In genomic region chrX:133529578-133529977, GRCh38 we compare ENCODE assay signal across 26 cellular contexts.
"Had no signal": no experiment of that assay in that cellular context is flagged by ENCODE, and none has a peak within 500 bp of the region (broad histone marks: within the 10 kb centered on the region; RNA-seq: fewer than 3 reads in every experiment).

No MANE protein-coding gene starts in this region.

- H3K27ac ChIP-seq: colonic mucosa, coronary artery, dorsolateral prefrontal cortex, epithelial cell of prostate, esophagus muscularis mucosa, esophagus squamous epithelium, foreskin keratinocyte, gastrocnemius medialis, gastroesophageal sphincter, heart left ventricle, heart right ventricle had no signal

- H3K4me1 ChIP-seq: colonic mucosa, esophagus muscularis mucosa, esophagus squamous epithelium, foreskin keratinocyte, gastrocnemius medialis, gastroesophageal sphincter, heart left ventricle, heart right ventricle had no signal

- FAIRE-seq: endothelial cell of umbilical vein had no signal

- DNase-seq: colonic mucosa; cortex of kidney; dermis blood vessel endothelial cell; dorsolateral prefrontal cortex; effector CD4-positive, alpha-beta T cell; effector CD8-positive, alpha-beta T cell; effector memory CD4-positive, alpha-beta T cell; effector memory CD8-positive, alpha-beta T cell; endodermal cell; erythroblast; esophagus squamous epithelium; foreskin fibroblast; foreskin keratinocyte; foreskin melanocyte; gastrocnemius medialis; glutamatergic neuron; head of caudate nucleus; heart left ventricle; heart right ventricle had no signal

- H3K27me3 Mint-ChIP-seq: effector memory CD8-positive, alpha-beta T cell had no signal

- H3K36me3 ChIP-seq: colonic mucosa, esophagus muscularis mucosa, esophagus squamous epithelium, gastrocnemius medialis, gastroesophageal sphincter, heart left ventricle, heart right ventricle had no signal

- H3K4me3 ChIP-seq: colonic mucosa, coronary artery, dorsolateral prefrontal cortex, esophagus muscularis mucosa, esophagus squamous epithelium, gastrocnemius medialis, gastroesophageal sphincter, heart left ventricle, heart right ventricle had no signal

- H3K27ac Mint-ChIP-seq: dendritic cell treated with granulocyte-macrophage colony-stimulating factor and Interleukin-4, amounts not matched to agents 40 ng/mL and 50 ng/mL, for 4 days; effector memory CD8-positive, alpha-beta T cell; endodermal cell had no signal

- H3K9me3 Mint-ChIP-seq: dendritic cell treated with granulocyte-macrophage colony-stimulating factor and Interleukin-4, amounts not matched to agents 40 ng/mL and 50 ng/mL, for 4 days; effector memory CD8-positive, alpha-beta T cell; endodermal cell had no signal

- H3K4me3 Mint-ChIP-seq: dendritic cell treated with granulocyte-macrophage colony-stimulating factor and Interleukin-4, amounts not matched to agents 40 ng/mL and 50 ng/mL, for 4 days; effector memory CD8-positive, alpha-beta T cell; endodermal cell had no signal

- ATAC-seq: effector memory CD8-positive, alpha-beta T cell; esophagus mucosa; foreskin keratinocyte; gastrocnemius medialis; gastroesophageal sphincter; heart left ventricle; heart right ventricle had no signal

- H3K9me3 ChIP-seq: colonic mucosa, esophagus muscularis mucosa, esophagus squamous epithelium, gastrocnemius medialis, gastroesophageal sphincter, heart left ventricle, heart right ventricle had no signal

- H3K27me3 ChIP-seq: colonic mucosa, esophagus muscularis mucosa, esophagus squamous epithelium, foreskin keratinocyte, gastrocnemius medialis, gastroesophageal sphincter, heart left ventricle, heart right ventricle had no signal
